8 cellular contexts compared by ENCODE assay signal in the genomic region with DNA sequence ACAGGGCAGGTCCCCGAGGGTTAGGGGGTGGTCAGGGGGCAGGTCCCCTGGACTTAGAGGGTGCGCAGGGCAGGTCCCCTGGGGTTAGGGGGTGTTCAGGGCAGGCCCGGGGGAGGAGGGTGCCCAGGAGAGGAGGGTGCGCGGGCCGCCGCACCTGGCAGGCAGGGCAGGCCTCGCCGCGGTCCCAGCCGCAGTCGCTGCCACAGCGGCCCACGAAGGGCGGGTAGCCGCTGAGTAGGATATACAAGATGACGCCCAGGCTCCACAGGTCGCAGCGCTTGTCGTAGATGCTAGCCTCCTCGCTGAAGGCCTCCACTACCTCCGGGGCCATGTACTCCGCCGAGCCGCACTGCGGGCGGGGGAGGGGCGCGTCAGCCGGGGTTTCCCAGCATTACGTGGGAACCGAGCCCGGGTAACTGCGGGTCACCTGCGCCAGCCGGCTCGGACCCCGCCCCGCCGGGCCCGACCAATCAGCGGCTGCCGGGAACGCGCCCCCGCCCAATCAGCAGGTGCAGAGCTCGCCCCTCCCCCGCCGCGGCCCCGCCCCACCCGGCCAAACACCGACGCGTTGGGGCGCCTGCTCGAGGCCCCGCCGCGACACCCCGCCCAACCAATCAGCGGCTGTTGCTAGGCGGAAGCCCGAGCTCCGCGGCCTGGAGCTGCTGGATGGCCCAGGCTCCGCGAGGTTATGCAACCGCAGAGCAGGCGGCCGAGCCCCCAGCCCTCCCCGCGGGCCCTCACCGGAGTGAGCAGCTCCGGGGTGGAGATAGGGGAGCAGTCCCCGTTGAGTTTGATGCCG. TPM values are rescaled to one million over a fixed set of nuclear protein-coding genes. Genes with fewer than 3 reads are reported as not detected.
DNase-seq lines count a peak whose midpoint lies in the region; ATAC-seq, FAIRE-seq and TF ChIP-seq lines count a peak whose summit lies in the region.

No MANE protein-coding gene starts in this region.

- peaks cover 22% of the 10 kb centered on the region for H3K4me1 ChIP-seq in ectodermal cell (ENCODE audit: control insufficient read depth, insufficient read depth, low read length)
- H3K4me1 ChIP-seq in lower lobe of right lung: peaks cover 68% of the 10 kb centered on the region

- H3K27ac ChIP-seq in ectodermal cell (ENCODE audit: insufficient read depth, low read depth, low read length, poor library complexity, severe bottlenecking) (peak overlapping the region; percentile 84), lower lobe of right lung (peak overlapping the region; percentile 88)

- peak; percentile 55 for ATAC-seq in HG03439 (IDR thresholded peaks at IDR 0.05; ENCODE audit: unreplicated experiment)
- peak; percentile 95 to 96 for ATAC-seq in lower lobe of right lung

- peak; percentile 86 for FAIRE-seq in GM19239 (lab: Jason Lieb, UNC)

- TF ChIP-seq CTCF in lower lobe of right lung (IDR thresholded peaks at IDR 0.05): no peak

- H3K4me3 ChIP-seq in ectodermal cell (ENCODE audit: insufficient read depth, low read depth, low read length): peak overlapping the region; percentile 39
- peak overlapping the region; percentile 45 for H3K4me3 ChIP-seq in lower lobe of right lung

- H3K27me3 ChIP-seq in ectodermal cell (ENCODE audit: control insufficient read depth, insufficient read depth, low read length, poor library complexity, severe bottlenecking): no peaks in the 10 kb centered on the region
- H3K27me3 ChIP-seq in lower lobe of right lung (ENCODE audit: low read depth): no peaks in the 10 kb centered on the region

- H3K9me3 ChIP-seq in ectodermal cell (ENCODE audit: control insufficient read depth, low read length) (no peaks in the 10 kb centered on the region), lower lobe of right lung (no peaks in the 10 kb centered on the region)

- DNase-seq in AG08396 (ENCODE audit: low spot score) (peak; percentile 98), GM19239 (ENCODE audit: insufficient read length, low spot score) (peak; percentile 98), NCI-H69 (lab: John Stamatoyannopoulos, UW) (peak; percentile 99), lower lobe of right lung (peak; percentile 99)
- DNase-seq in activated CD8-positive, alpha-beta memory T cell treated with anti-CD3 and anti-CD28 coated beads for 1 hour (ENCODE audit: extremely low read depth in 1 of 2, low read depth in 1 of 2): peak; percentile 98 to 100
- DNase-seq in stimulated activated CD4-positive, alpha-beta T cell treated with anti-CD3 and anti-CD28 coated beads, TNF-alpha, amount 100 ng/mL, for 24 hours (ENCODE audit: low read depth in 3 of 3): peak; percentile 98 to 100 (median 99)

- H3K36me3 ChIP-seq in ectodermal cell (ENCODE audit: control insufficient read depth, insufficient read depth, low read length): peaks cover 19% of the 10 kb centered on the region
- H3K36me3 ChIP-seq in lower lobe of right lung: peaks cover 84% of the 10 kb centered on the region

- intact Hi-C loops in lower lobe of right lung (cut with DNase I): no loop called here

- 21 to 22% methylated on average over 77 of the region's 77 CpGs for WGBS in ectodermal cell, 2 experiments

RNA-seq across cellular contexts. Expression of a gene that starts 9.2 kb away (rescaled TPM):
- polyA plus RNA-seq in ectodermal cell (2013, experiment 1 of 4): 140 TPM
- 134 TPM for polyA plus RNA-seq in ectodermal cell (2013, experiment 2 of 4)
- 108 TPM for polyA plus RNA-seq in ectodermal cell (2013, experiment 3 of 4)
- 109 TPM for polyA plus RNA-seq in ectodermal cell (2013, experiment 4 of 4)
- total RNA-seq in lower lobe of right lung: 268 TPM

RNA-seq across cellular contexts. Expression of a gene that starts 26.4 kb away (rescaled TPM):
- polyA plus RNA-seq in ectodermal cell (2013, experiment 1 of 4): 146 TPM
- 144 TPM for polyA plus RNA-seq in ectodermal cell (2013, experiment 2 of 4)
- 130 TPM for polyA plus RNA-seq in ectodermal cell (2013, experiment 3 of 4)
- polyA plus RNA-seq in ectodermal cell (2013, experiment 4 of 4): 138 TPM
- total RNA-seq in lower lobe of right lung: 62.0 TPM

RNA-seq across cellular contexts. Expression of a gene that starts 54.2 kb away (rescaled TPM):
- 21.5 TPM for polyA plus RNA-seq in ectodermal cell (2013, experiment 1 of 4)
- polyA plus RNA-seq in ectodermal cell (2013, experiment 2 of 4): 23.6 TPM
- 12.7 TPM for polyA plus RNA-seq in ectodermal cell (2013, experiment 3 of 4)
- polyA plus RNA-seq in ectodermal cell (2013, experiment 4 of 4): 14.2 TPM
- 69.2 TPM for total RNA-seq in lower lobe of right lung

RNA-seq across cellular contexts. Expression of a gene that starts 54.8 kb away (rescaled TPM):
- polyA plus RNA-seq in ectodermal cell (2013, experiment 1 of 4): 3.4 TPM
- 3.9 TPM for polyA plus RNA-seq in ectodermal cell (2013, experiment 2 of 4)
- polyA plus RNA-seq in ectodermal cell (2013, experiment 3 of 4): 2.7 TPM
- polyA plus RNA-seq in ectodermal cell (2013, experiment 4 of 4): 3.1 TPM
- total RNA-seq in lower lobe of right lung: 7.4 TPM

Comparison
In these comparisons a context has a peak if more than half of its experiments do, and no peak if none do; other contexts are left out.
1. Peak in every context shown above with its lines: DNase-seq, ATAC-seq, H3K4me3 ChIP-seq and H3K27ac ChIP-seq.